In genomic region chr16:3182608-3183444, GRCh38 we compare ENCODE assay signal across 1 cellular context.
A peak's percentile ranks its signal among the peaks of the same experiment; 100 is the strongest.
TF ChIP-seq lines count a peak whose summit lies in the region.

No MANE protein-coding gene starts in this region.

TF ChIP-seq in K562, 482 proteins besides CTCF, POLR2A, EP300 and RAD21 (continued from another document):
- no peak for TF ChIP-seq ID3 (CRISPR knock-in tag; IDR thresholded peaks at IDR 0.05)
- peak; percentile 23; the same call in 1 of the 2 replicates for TF ChIP-seq ID3 (tag; IDR thresholded peaks at IDR 0.05)
- no peak for TF ChIP-seq ZNF347 (CRISPR knock-in tag; IDR thresholded peaks at IDR 0.05; ENCODE audit: low read depth)
- 0 out of 2 replicates have a peak, but pooled peaks have one; percentile 14 for TF ChIP-seq JUND (IDR thresholded peaks at IDR 0.05; ENCODE audit: borderline replicate concordance, low read depth, low read length)
- no peak; the same call in 2 of the 3 replicates for TF ChIP-seq JUND (tag; IDR thresholded peaks at IDR 0.05; ENCODE audit: borderline replicate concordance, low read depth, low read length)
- TF ChIP-seq NEUROD1 (IDR thresholded peaks at IDR 0.05; ENCODE audit: borderline replicate concordance, low read depth, low read length, partially characterized antibody) = no peak
- peak; percentile 52; the same call in 1 of the 2 replicates for TF ChIP-seq RB1 (IDR thresholded peaks at IDR 0.05; ENCODE audit: low read depth)
- peak; percentile 47; the same call in 1 of the 2 replicates for TF ChIP-seq CREB1 (IDR thresholded peaks at IDR 0.05)
- no peak; the same call in 1 of the 2 replicates for TF ChIP-seq CREB1 (CRISPR knock-in tag; IDR thresholded peaks at IDR 0.05)
- TF ChIP-seq MEF2A (IDR thresholded peaks at IDR 0.05; ENCODE audit: control insufficient read depth, low read depth, low read length) = 0 out of 2 replicates have a peak, but pooled peaks have one; percentile 27
- TF ChIP-seq GATAD2A (IDR thresholded peaks at IDR 0.05) = peak; percentile 49; the same call in 1 of the 2 replicates
- no peak for TF ChIP-seq RUNX1 (IDR thresholded peaks at IDR 0.05; ENCODE audit: low read depth)
- peak; percentile 36 for TF ChIP-seq BRF1 (IDR thresholded peaks at IDR 0.05; ENCODE audit: borderline replicate concordance, extremely low read depth, insufficient read length)
- TF ChIP-seq, protein P1, sequence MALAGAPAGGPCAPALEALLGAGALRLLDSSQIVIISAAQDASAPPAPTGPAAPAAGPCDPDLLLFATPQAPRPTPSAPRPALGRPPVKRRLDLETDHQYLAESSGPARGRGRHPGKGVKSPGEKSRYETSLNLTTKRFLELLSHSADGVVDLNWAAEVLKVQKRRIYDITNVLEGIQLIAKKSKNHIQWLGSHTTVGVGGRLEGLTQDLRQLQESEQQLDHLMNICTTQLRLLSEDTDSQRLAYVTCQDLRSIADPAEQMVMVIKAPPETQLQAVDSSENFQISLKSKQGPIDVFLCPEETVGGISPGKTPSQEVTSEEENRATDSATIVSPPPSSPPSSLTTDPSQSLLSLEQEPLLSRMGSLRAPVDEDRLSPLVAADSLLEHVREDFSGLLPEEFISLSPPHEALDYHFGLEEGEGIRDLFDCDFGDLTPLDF (CRISPR knock-in tag; IDR thresholded peaks at IDR 0.05) = 0 out of 2 replicates have a peak, but pooled peaks have one; percentile 15
- peak; percentile 96 for TF ChIP-seq L3MBTL2 (IDR thresholded peaks at IDR 0.05)
- peak; percentile 79; the same call in 1 of the 2 replicates for TF ChIP-seq ZBTB9 (CRISPR knock-in tag; IDR thresholded peaks at IDR 0.05)
- peak; percentile 20; the same call in 1 of the 2 replicates for TF ChIP-seq SMC3 (conservative IDR thresholded peaks at IDR 0.05; ENCODE audit: insufficient read depth, low read depth, low read length)
- peak; percentile 20; the same call in 1 of the 2 replicates for TF ChIP-seq HDAC8 (tag; IDR thresholded peaks at IDR 0.05)
- peak; percentile 50; the same call in 1 of the 2 replicates for TF ChIP-seq PHF8 (IDR thresholded peaks at IDR 0.05; ENCODE audit: borderline replicate concordance, low read length)
